ENCODE assay signal across 17 cellular contexts in genomic region chr3:158819282-158819681, GRCh38. TPM values are rescaled to one million over a fixed set of nuclear protein-coding genes. Genes with fewer than 3 reads are reported as not detected.
DNase-seq lines count a peak whose midpoint lies in the region; ATAC-seq and TF ChIP-seq lines count a peak whose summit lies in the region.
"Had no signal": no experiment of that assay in that cellular context is flagged by ENCODE, and none has a peak within 500 bp of the region (broad histone marks: within the 10 kb centered on the region; RNA-seq: fewer than 3 reads in every experiment).

No MANE protein-coding gene starts in this region.

- H3K4me1 ChIP-seq in left ventricle myocardium inferior (no peaks in the 10 kb centered on the region), muscle layer of duodenum (ENCODE audit: control insufficient read depth in 1 of 2, insufficient read depth in 2 of 2, low read length in 2 of 2) (no peaks in the 10 kb centered on the region), suprapubic skin (no peaks in the 10 kb centered on the region)

- no peak for TF ChIP-seq POLR2A in suprapubic skin (IDR thresholded peaks at IDR 0.05)

- no peak for DNase-seq in Right ventricle myocardium inferior (ENCODE audit: missing footprints)
- no peak for DNase-seq in left ventricle myocardium inferior
- no peak for DNase-seq in caudate nucleus (lab: John Stamatoyannopoulos, UW)
- no peak for DNase-seq in suprapubic skin (ENCODE audit: low spot score in 2 of 2)
- no peak for DNase-seq in NCI-H446 treated with DMSO at 0.1 percent for 48 hours (lab: John Stamatoyannopoulos, UW)
- no peak for DNase-seq in activated effector memory CD4-positive, alpha-beta T cell treated with anti-CD3 and anti-CD28 coated beads, Interleukin-2, amount 50 U/mL, for 16 hours
- DNase-seq: 8988T, DMS153, EL, HFFc6, NCI-H1417, NCI-H1930, NCI-H2171 treated with DMSO at 0.1 percent for 48 hours, NCI-H510A had no signal

- H3K4me3 ChIP-seq in left ventricle myocardium inferior (no peak overlapping the region), muscle layer of duodenum (ENCODE audit: low read depth in 1 of 2, low read length in 2 of 2) (no peak overlapping the region), suprapubic skin (no peak overlapping the region)

- H3K36me3 ChIP-seq in left ventricle myocardium inferior (peaks cover 82% of the 10 kb centered on the region), muscle layer of duodenum (ENCODE audit: control insufficient read depth in 1 of 2, insufficient read depth in 2 of 2, low read length in 2 of 2) (peaks cover 37 to 63% of the 10 kb centered on the region in 2 donors), suprapubic skin (peaks cover 70% of the 10 kb centered on the region)

- 81% methylated on average over 3 of the region's 3 CpGs for WGBS in suprapubic skin

- TF ChIP-seq CTCF in left ventricle myocardium inferior (IDR thresholded peaks at IDR 0.05; ENCODE audit: borderline replicate concordance) (no peak), suprapubic skin (IDR thresholded peaks at IDR 0.05) (no peak)

- no peaks in the 10 kb centered on the region for H3K9me3 ChIP-seq in left ventricle myocardium inferior (replicated peaks)
- no peaks in the 10 kb centered on the region for H3K9me3 ChIP-seq in muscle layer of duodenum (ENCODE audit: control insufficient read depth in 1 of 2, low read length in 2 of 2)
- H3K9me3 ChIP-seq in suprapubic skin: no peaks in the 10 kb centered on the region

- intact Hi-C loops in Right ventricle myocardium inferior (cut with DNase I): no loop called here
- intact Hi-C loops in left ventricle myocardium inferior (cut with micrococcal nuclease): no loop called here

- H3K27ac ChIP-seq in left ventricle myocardium inferior (replicated peaks) (no peak overlapping the region), caudate nucleus (ENCODE audit: low read depth, low read length) (peak overlapping the region; percentile 58), muscle layer of duodenum (ENCODE audit: low read length) (peak overlapping the region; percentile 52), suprapubic skin (peak overlapping the region; percentile 8)

- TF ChIP-seq EP300 in suprapubic skin (IDR thresholded peaks at IDR 0.05): no peak

- H3K27me3 ChIP-seq in left ventricle myocardium inferior (ENCODE audit: low read depth): no peaks in the 10 kb centered on the region
- no peaks in the 10 kb centered on the region for H3K27me3 ChIP-seq in muscle layer of duodenum (ENCODE audit: low read depth, low read length)
- no peaks in the 10 kb centered on the region for H3K27me3 ChIP-seq in suprapubic skin
- H3K27me3 ChIP-seq: BLaER1 treated with 17β-estradiol and CSF1 and Interleukin-3, amounts not matched to agents 10 nM and 100 nM had no signal

- peak; percentile 39 for ATAC-seq in Right ventricle myocardium inferior
- ATAC-seq in GM19351 (IDR thresholded peaks at IDR 0.05; ENCODE audit: unreplicated experiment): no peak

RNA-seq across cellular contexts. Expression of gene MFSD1, which starts 17.4 kb away (rescaled TPM):
- total RNA-seq in Right ventricle myocardium inferior (32.2 TPM), left ventricle myocardium inferior (26.2 TPM), suprapubic skin (10 to 100 TPM; 46.3 to 80.6 (median 70.8) TPM)
